ENCODE assay signal across 34 cellular contexts in the genomic region with DNA sequence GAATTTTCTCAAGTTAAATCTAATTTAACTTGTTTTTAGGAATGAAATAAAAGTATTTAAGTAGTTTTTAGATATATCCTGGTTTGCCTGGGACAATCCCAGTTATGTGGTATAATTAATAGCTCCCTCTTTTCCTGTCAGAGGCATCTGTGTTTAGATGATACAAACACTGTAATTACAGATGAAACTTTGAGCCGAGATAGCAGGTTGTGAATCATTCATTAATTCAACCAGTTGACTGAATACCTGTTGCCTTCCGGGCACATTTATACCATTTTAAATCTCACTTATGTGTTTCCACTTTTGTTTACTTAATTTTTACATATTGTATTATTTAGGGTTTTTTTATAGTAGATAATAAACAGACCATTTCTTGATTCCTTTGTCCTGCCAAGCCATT.
"Had no signal": no experiment of that assay in that cellular context is flagged by ENCODE, and none has a peak within 500 bp of the region (broad histone marks: within the 10 kb centered on the region; RNA-seq: fewer than 3 reads in every experiment).

No MANE protein-coding gene starts in this region.

- H3K4me3 ChIP-seq: MG63 had no signal

- DNase-seq: Karpas-422, Kasumi-1, MG63, MM.1S, MV-4-11, NCI-H1048, NCI-H1092, NCI-H1092 treated with DMSO at 0.1 percent for 48 hours, NCI-H1105, NCI-H1105 treated with DMSO at 0.1 percent for 48 hours, NCI-H1417 treated with DMSO at 0.1 percent for 48 hours, NCI-H1436, NCI-H1436 treated with DMSO at 0.1 percent for 48 hours, NCI-H146, NCI-H1694, NCI-H1694 treated with DMSO at 0.1 percent for 48 hours, NCI-H187, NCI-H187 treated with DMSO at 0.1 percent for 48 hours, NCI-H1930, NCI-H2029, NCI-H2029 treated with DMSO at 0.1 percent for 48 hours, NCI-H2081, NCI-H2081 treated with DMSO at 0.1 percent for 48 hours, NCI-H2107, NCI-H2171, NCI-H2171 treated with DMSO at 0.1 percent for 48 hours, NCI-H2227 treated with DMSO at 0.1 percent for 48 hours, NCI-H226, NCI-H345, NCI-H446, NCI-H446 treated with DMSO at 0.1 percent for 48 hours, NCI-H510A, NCI-H510A treated with DMSO at 0.1 percent for 48 hours, NCI-H524 had no signal

- H3K9me3 ChIP-seq: MG63 had no signal

- H3K27me3 ChIP-seq: MG63 had no signal

- H3K36me3 ChIP-seq: MG63 had no signal
